1 cellular context compared by ENCODE assay signal in the genomic region with DNA sequence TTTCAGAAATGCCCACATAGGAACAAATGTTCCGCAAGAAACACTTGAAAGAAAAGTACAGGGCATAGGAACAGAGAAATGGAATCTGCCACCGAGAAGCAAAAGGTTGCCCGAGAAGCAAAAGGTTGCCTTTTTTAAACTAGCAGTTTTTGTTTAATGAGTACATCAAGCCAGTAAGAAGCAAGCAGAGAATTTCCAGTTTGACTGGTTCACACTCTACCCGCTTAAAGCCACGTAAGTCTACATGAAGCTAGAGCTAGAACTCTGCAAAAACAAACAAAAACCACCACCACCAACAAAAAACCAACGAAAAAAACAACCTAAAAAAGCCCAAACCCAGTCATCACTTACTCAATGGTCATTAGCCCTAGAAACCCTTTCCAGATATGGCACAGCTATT.
TF ChIP-seq lines count a peak whose summit lies in the region.

No MANE protein-coding gene starts in this region.

TF ChIP-seq in HepG2, 621 proteins besides CTCF, POLR2A, EP300 and RAD21:
- no peak for TF ChIP-seq CHD4 (IDR thresholded peaks at IDR 0.05; ENCODE audit: borderline replicate concordance, low read length)
- no peak for TF ChIP-seq RBM39 (IDR thresholded peaks at IDR 0.05; ENCODE audit: low read depth, low read length, poor library complexity, severe bottlenecking)
- TF ChIP-seq, protein P1, sequence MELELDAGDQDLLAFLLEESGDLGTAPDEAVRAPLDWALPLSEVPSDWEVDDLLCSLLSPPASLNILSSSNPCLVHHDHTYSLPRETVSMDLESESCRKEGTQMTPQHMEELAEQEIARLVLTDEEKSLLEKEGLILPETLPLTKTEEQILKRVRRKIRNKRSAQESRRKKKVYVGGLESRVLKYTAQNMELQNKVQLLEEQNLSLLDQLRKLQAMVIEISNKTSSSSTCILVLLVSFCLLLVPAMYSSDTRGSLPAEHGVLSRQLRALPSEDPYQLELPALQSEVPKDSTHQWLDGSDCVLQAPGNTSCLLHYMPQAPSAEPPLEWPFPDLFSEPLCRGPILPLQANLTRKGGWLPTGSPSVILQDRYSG (CRISPR knock-in tag; IDR thresholded peaks at IDR 0.05), result no peak
- no peak for TF ChIP-seq CBFB (CRISPR knock-in tag; IDR thresholded peaks at IDR 0.05)
